12 cellular contexts compared by ENCODE assay signal in the genomic region with DNA sequence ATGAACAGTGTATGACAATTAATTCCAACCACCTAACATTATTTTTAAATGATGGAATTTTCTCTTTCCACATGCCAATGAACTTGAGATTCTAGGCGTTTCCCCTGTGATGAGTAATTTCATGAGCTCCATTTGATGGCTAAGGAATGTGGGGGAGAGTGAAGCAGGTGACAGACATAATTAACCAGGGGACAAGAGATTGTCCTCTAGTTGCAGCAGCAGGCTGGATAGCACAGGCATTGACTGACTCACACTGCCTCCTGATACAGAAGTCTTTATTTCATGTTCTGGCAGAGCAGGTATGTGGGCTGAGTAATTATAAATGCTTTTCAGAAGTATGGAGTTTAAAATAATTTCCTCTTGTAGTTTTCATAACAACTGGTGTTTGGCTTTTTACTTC.
A peak's percentile ranks its signal among the peaks of the same experiment; 100 is the strongest.
DNase-seq lines count a peak whose midpoint lies in the region; ATAC-seq and TF ChIP-seq lines count a peak whose summit lies in the region.
"Had no signal": no experiment of that assay in that cellular context is flagged by ENCODE, and none has a peak within 500 bp of the region (broad histone marks: within the 10 kb centered on the region; RNA-seq: fewer than 3 reads in every experiment).

No MANE protein-coding gene starts in this region.

- no peaks in the 10 kb centered on the region for H3F3A ChIP-seq in PC-3 (ENCODE audit: low read length, unreplicated experiment)

- H3K9me2 ChIP-seq in PC-3 (replicated peaks; ENCODE audit: low read length) = no peaks in the 10 kb centered on the region
- H3K9me2 ChIP-seq in OCI-LY7 (ENCODE audit: insufficient read depth, low read length) = no peaks in the 10 kb centered on the region

- no peak; the same call in 1 of the 2 replicates for ATAC-seq in PC-3
- no peak for ATAC-seq in HG02571 (IDR thresholded peaks at IDR 0.05; ENCODE audit: unreplicated experiment)
- ATAC-seq: activated CD4-positive, alpha-beta T cell treated with anti-CD3 and anti-CD28 coated beads for 36 hours had no signal

- H3K9me3 ChIP-seq in PC-3 (ENCODE audit: low read length) (no peaks in the 10 kb centered on the region), OCI-LY7 (ENCODE audit: low read length) (no peaks in the 10 kb centered on the region)

- H3K4me3 ChIP-seq in PC-3 (ENCODE audit: low read length) = no peak overlapping the region
- no peak overlapping the region for H3K4me3 ChIP-seq in OCI-LY7 (ENCODE audit: low read depth, low read length, poor library complexity, severe bottlenecking)

- H3K36me3 Mint-ChIP-seq in Calu3 (ENCODE audit: insufficient read depth, unreplicated experiment) (no peaks in the 10 kb centered on the region), nephron (ENCODE audit: low read depth) (no peaks in the 10 kb centered on the region)

- POLR2A ChIA-PET in PC-3 (lab: Charles Lee; ENCODE audit: unreplicated experiment) (no interaction called here), OCI-LY7 (lab: Charles Lee) (no interaction called here)

- DNase-seq in Calu3 (peak; percentile 24), PC-3 (peak; percentile 45), epithelial cell of prostate (ENCODE audit: low read depth, low spot score) (peak; percentile 40), HCEC 1CT (no peak), OCI-LY7 (ENCODE audit: low spot score) (no peak), hippocampal formation (lab: John Stamatoyannopoulos, UW) (no peak)
- DNase-seq: activated CD4-positive, alpha-beta T cell treated with anti-CD3 and anti-CD28 coated beads for 36 hours; activated T-cell treated with anti-CD3 and anti-CD28 coated beads, Interleukin-2, amount 50 U/mL, for 24 hours; DMS79 treated with DMSO at 0.1 percent for 48 hours; T-helper 1 cell had no signal

- H3K4me1 ChIP-seq in PC-3 (ENCODE audit: insufficient read depth, low read length) = peaks cover 35% of the 10 kb centered on the region
- no peaks in the 10 kb centered on the region for H3K4me1 ChIP-seq in OCI-LY7 (ENCODE audit: insufficient read depth, low read length, poor library complexity, severe bottlenecking)

- H3K27ac Mint-ChIP-seq in Calu3 (ENCODE audit: unreplicated experiment) = no peak overlapping the region
- H3K27ac Mint-ChIP-seq in nephron = peak overlapping the region in 2 of 3 experiments; percentile 34 to 67
- H3K27ac Mint-ChIP-seq: activated CD4-positive, alpha-beta T cell treated with anti-CD3 and anti-CD28 coated beads for 36 hours; activated T-cell treated with anti-CD3 and anti-CD28 coated beads, Interleukin-2, amount 50 U/mL, for 24 hours had no signal

- H3K4me3 Mint-ChIP-seq in Calu3 (ENCODE audit: low read depth, unreplicated experiment) (no peak overlapping the region), nephron (no peak overlapping the region)
- H3K4me3 Mint-ChIP-seq: activated CD4-positive, alpha-beta T cell treated with anti-CD3 and anti-CD28 coated beads for 36 hours; activated T-cell treated with anti-CD3 and anti-CD28 coated beads, Interleukin-2, amount 50 U/mL, for 24 hours had no signal

- H3K27me3 Mint-ChIP-seq in Calu3 (ENCODE audit: unreplicated experiment) (peaks cover 34% of the 10 kb centered on the region), nephron (ENCODE audit: low read depth) (peaks cover 4% of the 10 kb centered on the region)
- H3K27me3 Mint-ChIP-seq: activated CD4-positive, alpha-beta T cell treated with anti-CD3 and anti-CD28 coated beads for 36 hours; activated T-cell treated with anti-CD3 and anti-CD28 coated beads, Interleukin-2, amount 50 U/mL, for 24 hours had no signal

- H4K20me1 ChIP-seq in PC-3 (ENCODE audit: low read length) (no peaks in the 10 kb centered on the region), OCI-LY7 (ENCODE audit: insufficient read depth, low read length) (no peaks in the 10 kb centered on the region)

- BruUV-seq in Calu3 (replicated peaks; lab: Mats Ljungman, UMichigan) (no TSS peak), PC-3 (replicated peaks; lab: Mats Ljungman, UMichigan) (no TSS peak), OCI-LY7 (replicated peaks; lab: Mats Ljungman, UMichigan) (no TSS peak)

- H3K27me3 ChIP-seq in PC-3 (ENCODE audit: low read length) = peaks cover 16% of the 10 kb centered on the region; the same call in 1 of the 2 replicates

- H3K9me3 Mint-ChIP-seq in Calu3 (ENCODE audit: low read depth, unreplicated experiment) (no peaks in the 10 kb centered on the region), nephron (no peaks in the 10 kb centered on the region)
- H3K9me3 Mint-ChIP-seq: activated T-cell treated with anti-CD3 and anti-CD28 coated beads, Interleukin-2, amount 50 U/mL, for 24 hours had no signal

- H3K36me3 ChIP-seq in PC-3 (ENCODE audit: low read depth, low read length) (no peaks in the 10 kb centered on the region), OCI-LY7 (ENCODE audit: insufficient read depth, low read length) (no peaks in the 10 kb centered on the region)

- H3K79me2 ChIP-seq in PC-3 (ENCODE audit: low read length) = no peaks in the 10 kb centered on the region
- H3K79me2 ChIP-seq in OCI-LY7 (ENCODE audit: insufficient read depth, low read depth, low read length) = no peaks in the 10 kb centered on the region

- intact Hi-C loops in Calu3 (cut with micrococcal nuclease; ENCODE audit: unreplicated experiment) = loop anchor here (2.0 kb wide), 1 partner anchor 18 kb away; no protein-coding TSS in a partner anchor
- intact Hi-C loops in PC-3 (cut with micrococcal nuclease) = no loop called here
- intact Hi-C loops in OCI-LY7 (cut with micrococcal nuclease; ENCODE audit: unreplicated experiment) = no loop called here

- no peak overlapping the region for H2AFZ ChIP-seq in PC-3 (ENCODE audit: low read length)
- no peak overlapping the region for H2AFZ ChIP-seq in OCI-LY7 (ENCODE audit: low read length)

- 0 out of 2 replicates have a peak overlapping the region, but pooled peaks have one; percentile 19 for H3K4me2 ChIP-seq in PC-3 (ENCODE audit: low read length)
- no peak overlapping the region for H3K4me2 ChIP-seq in OCI-LY7 (ENCODE audit: low read length)

- TF ChIP-seq CTCF in Calu3 (IDR thresholded peaks at IDR 0.05; ENCODE audit: unreplicated experiment) (no peak), PC-3 (conservative IDR thresholded peaks at IDR 0.05; ENCODE audit: low read depth, low read length) (no peak), nephron (IDR thresholded peaks at IDR 0.05; ENCODE audit: unreplicated experiment in 3 of 3) (no peak), OCI-LY7 (conservative IDR thresholded peaks at IDR 0.05; ENCODE audit: low read length) (no peak)

- CTCF ChIA-PET in Calu3 (lab: Charles Lee) (interaction anchor here (0.6 to 1.1 kb wide), 5 partner anchors 13 to 124 kb away, joined by 3 read pairs; no protein-coding TSS in a partner anchor), PC-3 (lab: Charles Lee) (no interaction called here), OCI-LY7 (lab: Charles Lee; ENCODE audit: unreplicated experiment) (no interaction called here)

- H3K4me1 Mint-ChIP-seq in Calu3 (ENCODE audit: low read depth, unreplicated experiment) = peaks cover 36% of the 10 kb centered on the region
- H3K4me1 Mint-ChIP-seq in nephron = peaks cover 36% of the 10 kb centered on the region

- no peak overlapping the region for H3K9ac ChIP-seq in PC-3 (ENCODE audit: low read length)

- H3K27ac ChIP-seq in PC-3 (ENCODE audit: low read length) (no peak overlapping the region), epithelial cell of prostate (peak overlapping the region; percentile 77), OCI-LY7 (ENCODE audit: low read depth, low read length, poor library complexity, severe bottlenecking) (no peak overlapping the region)

Comparison
In these comparisons a context has a peak if more than half of its experiments do, and no peak if none do; other contexts are left out.
1. DNase-seq: peak in Calu3 (single experiment), PC-3 (single experiment) and epithelial cell of prostate (single experiment); none in HCEC 1CT (single experiment), OCI-LY7 (single experiment) and hippocampal formation (0 of 2).